ENCODE assay signal across 8 cellular contexts in the genomic region with DNA sequence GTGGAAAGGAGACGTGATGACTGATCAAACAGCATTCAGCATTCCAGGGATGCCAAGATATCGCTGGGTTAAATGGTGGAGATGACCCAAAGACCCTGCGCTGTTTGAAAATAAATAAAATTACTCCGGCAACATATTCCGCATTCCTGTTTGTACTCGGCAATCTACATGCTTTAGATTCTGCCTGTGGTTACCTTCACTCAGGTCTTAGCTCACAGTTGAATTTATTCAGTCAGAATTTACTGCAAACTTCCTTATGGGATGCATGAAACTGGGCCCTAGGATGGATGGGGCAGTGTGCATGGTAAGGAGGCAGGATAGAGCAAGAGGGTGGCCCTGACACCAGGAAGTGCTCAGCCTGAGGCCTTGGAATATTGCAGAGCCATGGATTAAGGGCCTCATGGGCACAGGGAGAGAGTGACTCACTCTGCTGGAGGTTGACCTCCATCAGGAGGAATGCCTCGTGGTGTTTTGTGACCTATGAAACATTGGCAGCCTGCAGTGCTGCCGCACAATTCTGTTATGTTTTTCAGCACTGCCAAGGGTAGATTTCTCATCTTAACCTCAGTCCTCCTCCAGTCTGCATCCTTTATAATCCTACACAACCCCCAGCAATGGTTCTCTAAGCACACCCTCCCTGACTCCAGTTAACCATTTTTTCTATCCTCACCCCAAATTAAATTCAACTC.
DNase-seq lines count a peak whose midpoint lies in the region; ATAC-seq and TF ChIP-seq lines count a peak whose summit lies in the region.

No MANE protein-coding gene starts in this region.

- H3K4me1 Mint-ChIP-seq in GM23338: peaks cover 46% of the 10 kb centered on the region

- intact Hi-C loops in ascending aorta (cut with DNase I): loop anchor here (1.0 to 10.0 kb wide), 4 partner anchors 12 to 247 kb away; no protein-coding TSS in a partner anchor

- no peaks in the 10 kb centered on the region for H3K36me3 ChIP-seq in GM23338 (ENCODE audit: insufficient read depth)
- H3K36me3 ChIP-seq in ascending aorta: no peaks in the 10 kb centered on the region

- H3K79me2 ChIP-seq in GM23338 (replicated peaks; ENCODE audit: insufficient read depth): no peaks in the 10 kb centered on the region

- H3K9me3 ChIP-seq in ascending aorta: no peaks in the 10 kb centered on the region

- peaks cover 7% of the 10 kb centered on the region; the same call in 1 of the 3 replicates for H3K9me3 Mint-ChIP-seq in GM23338

- 0 out of 2 replicates have a peak overlapping the region, but pooled peaks have one; percentile 12 for H3K27ac Mint-ChIP-seq in GM23338

- H3K27me3 ChIP-seq in GM23338 (ENCODE audit: insufficient read depth) (no peaks in the 10 kb centered on the region), ascending aorta (no peaks in the 10 kb centered on the region)

- no peak for TF ChIP-seq CTCF in GM23338 (conservative IDR thresholded peaks at IDR 0.05; ENCODE audit: low read depth in 2 of 2)
- no peak for TF ChIP-seq CTCF in ascending aorta (IDR thresholded peaks at IDR 0.05)

- peak; percentile 44; the same call in 2 of the 3 replicates for ATAC-seq in GM23338
- no peak for ATAC-seq in HG02759 (IDR thresholded peaks at IDR 0.05; ENCODE audit: unreplicated experiment)
- no peak for ATAC-seq in GM18517 (IDR thresholded peaks at IDR 0.05; ENCODE audit: unreplicated experiment)

- no peak overlapping the region for H3K4me3 Mint-ChIP-seq in GM23338

- H2AFZ ChIP-seq in GM23338: no peak overlapping the region

- H3K4me3 ChIP-seq in GM23338: no peak overlapping the region
- peak overlapping the region in 1 of 2 donors; percentile 8 for H3K4me3 ChIP-seq in ascending aorta
- no peak overlapping the region for H3K4me3 ChIP-seq in skeletal muscle cell (ENCODE audit: low read depth, low read length)

- no peak overlapping the region for H3K27ac ChIP-seq in GM23338 (ENCODE audit: low read depth)
- H3K27ac ChIP-seq in ascending aorta: peak overlapping the region; percentile 74 to 82

- peaks cover 5% of the 10 kb centered on the region; the same call in 2 of the 3 replicates for H3K36me3 Mint-ChIP-seq in GM23338 (ENCODE audit: low read depth)

- DNase-seq in GM23338 (ENCODE audit: low spot score) (peak; percentile 72), ascending aorta (ENCODE audit: low spot score in 2 of 2) (peak; percentile 28 to 82), iPS-NIHi7 (ENCODE audit: extremely low spot score) (peak; percentile 30), skeletal muscle cell (ENCODE audit: low read depth) (peak; percentile 87), NCI-H1092 treated with DMSO at 0.1 percent for 48 hours (lab: John Stamatoyannopoulos, UW) (no peak), NCI-H748 treated with DMSO at 0.1 percent for 48 hours (lab: John Stamatoyannopoulos, UW) (no peak)

- H3K4me2 ChIP-seq in GM23338: no peak overlapping the region

- no peaks in the 10 kb centered on the region for H3F3A ChIP-seq in GM23338 (replicated peaks; ENCODE audit: low read depth)

- H3K9me2 ChIP-seq in GM23338 (ENCODE audit: insufficient read depth): peaks cover 12% of the 10 kb centered on the region

- H4K20me1 ChIP-seq in GM23338 (replicated peaks; ENCODE audit: insufficient read depth): no peaks in the 10 kb centered on the region

- H3K27me3 Mint-ChIP-seq in GM23338 (ENCODE audit: insufficient read depth, low read depth, poor library complexity): no peaks in the 10 kb centered on the region

- H3K4me1 ChIP-seq in GM23338 (ENCODE audit: insufficient read depth) (peaks cover 28% of the 10 kb centered on the region), ascending aorta (peaks cover 6 to 8% of the 10 kb centered on the region in 2 donors)

TF ChIP-seq in GM23338, 12 proteins besides CTCF, POLR2A, EP300 and RAD21 (continues in another document):
- TF ChIP-seq CREB1 (CRISPR knock-in tag; IDR thresholded peaks at IDR 0.05; ENCODE audit: low read depth): no peak
- TF ChIP-seq REST (IDR thresholded peaks at IDR 0.05; ENCODE audit: unreplicated experiment): no peak
- no peak for TF ChIP-seq STAT1 (IDR thresholded peaks at IDR 0.05; ENCODE audit: unreplicated experiment)
- no peak for TF ChIP-seq EZH2phosphoT487 (IDR thresholded peaks at IDR 0.05; ENCODE audit: unreplicated experiment)
- TF ChIP-seq ZNF114 (CRISPR knock-in tag; IDR thresholded peaks at IDR 0.05): no peak
- TF ChIP-seq POLR2AphosphoS5 (IDR thresholded peaks at IDR 0.05; ENCODE audit: low read depth): no peak
- TF ChIP-seq, protein P1, sequence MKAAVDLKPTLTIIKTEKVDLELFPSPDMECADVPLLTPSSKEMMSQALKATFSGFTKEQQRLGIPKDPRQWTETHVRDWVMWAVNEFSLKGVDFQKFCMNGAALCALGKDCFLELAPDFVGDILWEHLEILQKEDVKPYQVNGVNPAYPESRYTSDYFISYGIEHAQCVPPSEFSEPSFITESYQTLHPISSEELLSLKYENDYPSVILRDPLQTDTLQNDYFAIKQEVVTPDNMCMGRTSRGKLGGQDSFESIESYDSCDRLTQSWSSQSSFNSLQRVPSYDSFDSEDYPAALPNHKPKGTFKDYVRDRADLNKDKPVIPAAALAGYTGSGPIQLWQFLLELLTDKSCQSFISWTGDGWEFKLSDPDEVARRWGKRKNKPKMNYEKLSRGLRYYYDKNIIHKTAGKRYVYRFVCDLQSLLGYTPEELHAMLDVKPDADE (IDR thresholded peaks at IDR 0.05): no peak
- no peak for TF ChIP-seq NANOG (IDR thresholded peaks at IDR 0.05; ENCODE audit: borderline replicate concordance)
- no peak for TF ChIP-seq EZH2 (IDR thresholded peaks at IDR 0.05; ENCODE audit: low read depth, unreplicated experiment)

Comparison
In these comparisons a context has a peak if more than half of its experiments do, and no peak if none do; other contexts are left out.
1. DNase-seq: peak in GM23338 (single experiment), ascending aorta (2 of 2), iPS-NIHi7 (single experiment) and skeletal muscle cell (single experiment); none in NCI-H1092 treated with DMSO at 0.1 percent for 48 hours (single experiment) and NCI-H748 treated with DMSO at 0.1 percent for 48 hours (single experiment).